ENCODE assay signal across 7 cellular contexts in the genomic region with DNA sequence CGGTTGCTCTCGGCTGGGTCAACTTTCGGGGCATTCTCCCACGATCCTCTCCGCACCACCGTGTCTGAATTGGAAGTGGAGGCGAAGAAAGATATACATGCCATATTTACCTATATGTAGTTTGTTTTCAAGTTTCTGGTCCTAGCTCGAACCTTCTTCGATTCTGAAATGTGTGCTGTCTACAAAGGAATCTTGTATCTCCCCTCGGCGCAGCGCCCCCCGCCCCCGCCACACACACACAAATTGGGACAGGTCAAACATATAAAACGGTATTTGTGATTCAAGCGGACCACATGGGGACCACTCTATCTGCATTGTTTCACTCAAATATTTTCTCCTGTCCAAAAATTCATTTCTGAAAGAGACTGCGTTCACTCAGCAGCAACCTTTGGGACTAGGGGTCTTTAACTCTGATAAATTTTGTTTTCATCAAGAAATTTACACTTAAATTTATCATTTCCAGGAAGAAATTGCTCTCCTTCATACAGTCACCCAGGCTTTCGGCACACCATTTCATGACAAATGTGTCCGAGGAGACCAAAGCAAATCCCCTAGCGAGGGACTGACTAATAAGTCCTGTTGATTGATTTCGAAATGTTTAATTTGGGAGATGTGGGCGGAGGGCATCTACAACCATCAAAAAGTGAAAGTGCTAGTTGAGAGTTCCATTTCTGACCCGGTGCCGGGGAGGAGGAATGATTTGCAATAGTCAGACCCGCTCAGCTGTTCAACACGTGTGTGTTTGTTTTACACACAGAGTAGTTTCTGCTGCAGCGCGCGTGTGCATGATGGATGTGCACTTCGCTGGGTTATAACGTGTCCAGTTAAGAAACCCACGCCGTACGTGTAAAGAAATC. TPM values are rescaled to one million over a fixed set of nuclear protein-coding genes. Genes with fewer than 3 reads are reported as not detected.
A peak's percentile ranks its signal among the peaks of the same experiment; 100 is the strongest.
DNase-seq lines count a peak whose midpoint lies in the region; ATAC-seq, FAIRE-seq and TF ChIP-seq lines count a peak whose summit lies in the region.

No MANE protein-coding gene starts in this region.

- no peak overlapping the region for H4K91ac ChIP-seq in H1 (replicated peaks; ENCODE audit: insufficient read length, low read length)

- no peak overlapping the region for H4K5ac ChIP-seq in H1 (ENCODE audit: insufficient read length, low read depth, low read length)

- peak overlapping the region; percentile 92 for H3K27ac Mint-ChIP-seq in activated CD8-positive, alpha-beta T cell treated with anti-CD3 and anti-CD28 coated beads, Interleukin-2, amount 10 ng/mL, durations not matched to agents 7 days and 5 days

- POLR2A ChIA-PET in activated CD8-positive, alpha-beta T cell treated with anti-CD3 and anti-CD28 coated beads, Interleukin-2, amount 10 ng/mL, durations not matched to agents 7 days and 5 days (lab: Charles Lee), result interaction anchor here (0.6 to 2.0 kb wide), 2 partner anchors 10 to 643 kb away, joined by 3 to 11 read pairs; no protein-coding TSS in a partner anchor
- POLR2A ChIA-PET in H1 (lab: Charles Lee; ENCODE audit: partially characterized antibody), result interaction anchor here (1.4 to 2.0 kb wide), 2 partner anchors 10 to 86 kb away, joined by 4 to 9 read pairs; partner anchors contain the start of gene STX17

- H3K27me3 ChIP-seq in H1 (replicated peaks in 1 of 4; ENCODE audit: control insufficient read depth in 3 of 4, extremely low read depth in 1 of 4, insufficient read depth in 3 of 4, low read length in 3 of 4), result peaks cover 26 to 55% (median 50%) of the 10 kb centered on the region in 4 experiments

- TF ChIP-seq EP300 in H1 (IDR thresholded peaks at IDR 0.05; ENCODE audit: borderline replicate concordance in 1 of 2, low read depth in 2 of 2, low read length in 2 of 2), result no peak

- peaks cover 56% of the 10 kb centered on the region for H3K4me1 Mint-ChIP-seq in activated CD8-positive, alpha-beta T cell treated with anti-CD3 and anti-CD28 coated beads, Interleukin-2, amount 10 ng/mL, durations not matched to agents 7 days and 5 days (ENCODE audit: low read depth)

- ATAC-seq in activated CD8-positive, alpha-beta T cell treated with anti-CD3 and anti-CD28 coated beads, Interleukin-2, amount 10 ng/mL, durations not matched to agents 7 days and 5 days, result no peak
- no peak for ATAC-seq in GM21825 (IDR thresholded peaks at IDR 0.05; ENCODE audit: unreplicated experiment)

- 3% methylated on average over 34 of the region's 34 CpGs; no CpG with 5 or more reads in 1 of the 2 experiments for WGBS in H1 (ENCODE audit: extremely low coverage in 1 of 2, insufficient coverage in 1 of 2, insufficient read length in 1 of 2, insufficient replicate concordance in 2 of 2, low coverage in 1 of 2, low lambda C conversion rate in 2 of 2, missing lambda C conversion rate in 1 of 2), 2 experiments

- peaks cover 0 to 26% (median 11%) of the 10 kb centered on the region in 4 experiments; a peak in 6 of 7 replicates for H3K4me1 ChIP-seq in H1 (replicated peaks in 1 of 4; ENCODE audit: control insufficient read depth in 3 of 4, insufficient read depth in 4 of 4, low read length in 3 of 4)

- DNase-seq in NCI-H2171 treated with DMSO at 0.1 percent for 48 hours (lab: John Stamatoyannopoulos, UW) (peak; percentile 78), H1 (ENCODE audit: low read depth in 1 of 2, low spot score in 2 of 2) (no peak), medulla oblongata (ENCODE audit: extremely low spot score) (peak; percentile 90)
- peak; percentile 69 for DNase-seq in activated CD8-positive, alpha-beta T cell treated with anti-CD3 and anti-CD28 coated beads, Interleukin-2, amount 10 ng/mL, durations not matched to agents 7 days and 5 days
- DNase-seq in stimulated activated CD8-positive, alpha-beta memory T cell treated with anti-CD3 and anti-CD28 coated beads, Interleukin-7, amount 100 ng/mL, for 1 hour (ENCODE audit: low read depth in 2 of 2), result peak; percentile 21 to 24

- TF ChIP-seq POLR2A in GM18526 (IDR thresholded peaks at IDR 0.05; ENCODE audit: extremely low read depth, insufficient read length), result peak; percentile 8
- TF ChIP-seq POLR2A in H1 (IDR thresholded peaks at IDR 0.05; ENCODE audit: control extremely low read depth in 1 of 2, low read depth in 2 of 2, low read length in 2 of 2), result 0 out of 3 replicates have a peak, but pooled peaks of 1 of the 2 experiments have one; percentile 12

- peak overlapping the region in 3 of 4 experiments; percentile 40 to 52 (median 42); a peak in 4 of 7 replicates for H3K9ac ChIP-seq in H1 (replicated peaks in 1 of 4; ENCODE audit: extremely low read depth in 1 of 4, low read depth in 3 of 4, low read length in 3 of 4)

- no peak for TF ChIP-seq CTCF in H1 (IDR thresholded peaks at IDR 0.05; ENCODE audit: control extremely low read depth in 1 of 3, insufficient read depth in 1 of 3, low read depth in 1 of 3, low read length in 3 of 3)

- H3K4me3 ChIP-seq in H1 (ENCODE audit: extremely low read depth in 1 of 4, insufficient read depth in 2 of 4, low read depth in 3 of 4, low read length in 4 of 4), result peak overlapping the region; percentile 65 to 83 (median 67)

- no peak overlapping the region for H2BK120ac ChIP-seq in H1 (replicated peaks; ENCODE audit: low read depth, low read length)

- peak overlapping the region; percentile 72; the same call in 1 of the 2 replicates for H2BK15ac ChIP-seq in H1 (ENCODE audit: low read length)

- FAIRE-seq in H1 (lab: Jason Lieb, UNC), result no peak

- no peak overlapping the region for H2BK5ac ChIP-seq in H1 (ENCODE audit: low read depth, low read length)

- no peak for TF ChIP-seq RAD21 in H1 (IDR thresholded peaks at IDR 0.05 in 1 of 2, conservative IDR thresholded peaks at IDR 0.05 in 1 of 2; ENCODE audit: low read depth in 2 of 2, low read length in 2 of 2)

- peaks cover 0 to 6% of the 10 kb centered on the region in 2 experiments; a peak in 1 of 4 replicates for H3K79me2 ChIP-seq in H1 (ENCODE audit: control insufficient read depth in 1 of 2, insufficient read depth in 2 of 2, low read length in 2 of 2)

- H4K8ac ChIP-seq in H1 (ENCODE audit: extremely low read depth, insufficient read depth, low read length), result no peak overlapping the region; the same call in 1 of the 2 replicates

- H3K14ac ChIP-seq in H1 (ENCODE audit: insufficient read length), result no peak overlapping the region

- H3K18ac ChIP-seq in H1 (ENCODE audit: extremely low read depth, low read length), result no peak overlapping the region

- H3K36me3 Mint-ChIP-seq in activated CD8-positive, alpha-beta T cell treated with anti-CD3 and anti-CD28 coated beads, Interleukin-2, amount 10 ng/mL, durations not matched to agents 7 days and 5 days (ENCODE audit: low read depth), result no peaks in the 10 kb centered on the region

- CTCF ChIA-PET in activated CD8-positive, alpha-beta T cell treated with anti-CD3 and anti-CD28 coated beads, Interleukin-2, amount 10 ng/mL, durations not matched to agents 7 days and 5 days (lab: Charles Lee), result interaction anchor here (0.6 to 3.0 kb wide), 8 partner anchors 30 to 636 kb away, joined by 3 to 19 read pairs (median 4); no protein-coding TSS in a partner anchor
- CTCF ChIA-PET in H1 (lab: Charles Lee; ENCODE audit: partially characterized antibody), result interaction anchor here (1.1 to 1.6 kb wide), 2 partner anchors 22 to 85 kb away, joined by 3 read pairs; no protein-coding TSS in a partner anchor

- peaks cover 43% of the 10 kb centered on the region for H3K23me2 ChIP-seq in H1 (ENCODE audit: low read depth, low read length)

- H2BK12ac ChIP-seq in H1 (ENCODE audit: low read depth, low read length), result 0 out of 2 replicates have a peak overlapping the region, but pooled peaks have one; percentile 1

- H3K4ac ChIP-seq in H1 (replicated peaks; ENCODE audit: insufficient read length, low read depth, low read length), result no peak overlapping the region

- no peak overlapping the region for H3K27ac ChIP-seq in H1 (ENCODE audit: low read depth, low read length)

- H3K56ac ChIP-seq in H1 (replicated peaks; ENCODE audit: insufficient read length, low read depth, low read length), result no peak overlapping the region

- peak overlapping the region; percentile 85 for H3K4me3 Mint-ChIP-seq in activated CD8-positive, alpha-beta T cell treated with anti-CD3 and anti-CD28 coated beads, Interleukin-2, amount 10 ng/mL, durations not matched to agents 7 days and 5 days

- no peaks in the 10 kb centered on the region for H3K9me3 ChIP-seq in H1 (ENCODE audit: insufficient read depth in 2 of 2, low read depth in 1 of 2, low read length in 1 of 2)

- peak overlapping the region; percentile 99 to 100 for H3K4me2 ChIP-seq in H1 (ENCODE audit: insufficient read depth in 1 of 2, low read depth in 2 of 2, low read length in 2 of 2)

- no peaks in the 10 kb centered on the region for H3K9me3 Mint-ChIP-seq in activated CD8-positive, alpha-beta T cell treated with anti-CD3 and anti-CD28 coated beads, Interleukin-2, amount 10 ng/mL, durations not matched to agents 7 days and 5 days (ENCODE audit: insufficient read depth)

- H3K27me3 Mint-ChIP-seq in activated CD8-positive, alpha-beta T cell treated with anti-CD3 and anti-CD28 coated beads, Interleukin-2, amount 10 ng/mL, durations not matched to agents 7 days and 5 days (ENCODE audit: low read depth), result peaks cover 11% of the 10 kb centered on the region

- no peak overlapping the region for H2BK20ac ChIP-seq in H1 (ENCODE audit: low read length)

- no peaks in the 10 kb centered on the region for H3K36me3 ChIP-seq in H1 (ENCODE audit: control insufficient read depth in 2 of 4, insufficient read depth in 4 of 4, low read length in 3 of 4)

- H2AK5ac ChIP-seq in H1 (ENCODE audit: low read depth, low read length), result no peak overlapping the region

- no peak overlapping the region for H3K23ac ChIP-seq in H1 (ENCODE audit: insufficient read length)

- peaks cover 4 to 10% of the 10 kb centered on the region in 2 experiments for H4K20me1 ChIP-seq in H1 (replicated peaks in 1 of 2; ENCODE audit: control insufficient read depth in 1 of 2, insufficient read depth in 2 of 2, low read length in 2 of 2)

- H2AFZ ChIP-seq in H1 (ENCODE audit: low read length), result peak overlapping the region; percentile 65; the same call in 1 of the 2 replicates

- H3K79me1 ChIP-seq in H1 (ENCODE audit: low read depth, low read length), result 0 out of 2 replicates have a peak, but pooled peaks cover 3% of the 10 kb centered on the region

TF ChIP-seq in H1, 55 proteins besides CTCF, POLR2A, EP300 and RAD21 (continues in another document):
- peak; percentile 68 for TF ChIP-seq RNF2 (IDR thresholded peaks at IDR 0.05; ENCODE audit: borderline replicate concordance, low read depth, low read length, missing control alignments, poor library complexity, severe bottlenecking)

RNA-seq across cellular contexts. Expression of gene NR4A3, which starts 1.1 kb away (rescaled TPM):
- total RNA-seq in activated CD8-positive, alpha-beta T cell treated with anti-CD3 and anti-CD28 coated beads, Interleukin-2, amount 10 ng/mL, durations not matched to agents 7 days and 5 days, result under 1 TPM; 0.26 to 0.29 TPM
- total RNA-seq in H1 (2021; fragmentation: NEBNext Ultra II Directional; extraction: Animal tissue kit (Norgen Biotek cat#: 25700)), result 0.23 and 0.30 TPM in 2 replicates
- 0.05 and 0.06 TPM in 2 replicates for polyA plus RNA-seq in H1 (2011; rRNA removed)
- 0.05 TPM for polyA plus RNA-seq in H1 (2011; cell fraction: cytosol; rRNA removed)
- 0.23 TPM for polyA plus RNA-seq in H1 (2011; cell fraction: nucleus; rRNA removed)
- polyA plus RNA-seq in H1 (2012, experiment 1 of 2), result 0.04 to 0.11 TPM (median 0.07 TPM) in 4 replicates
- polyA plus RNA-seq in H1 (2012, experiment 2 of 2), result 0.04 TPM
- polyA plus RNA-seq in H1 (2013, experiment 1 of 2), result 0.14 TPM
- polyA plus RNA-seq in H1 (2013, experiment 2 of 2), result 0.13 TPM
- polyA minus RNA-seq in H1 (2011; rRNA and poly(A)+ RNA removed), result 0.16 TPM in 1 of 2 replicates, not detected in the other
- 0.29 TPM for polyA minus RNA-seq in H1 (2011; cell fraction: cytosol; rRNA and poly(A)+ RNA removed)
- polyA minus RNA-seq in H1 (2011; cell fraction: nucleus; rRNA and poly(A)+ RNA removed), result 0.30 TPM

Comparison
In these comparisons a context has a peak if more than half of its experiments do, and no peak if none do; other contexts are left out.
1. DNase-seq: peak in NCI-H2171 treated with DMSO at 0.1 percent for 48 hours (single experiment), activated CD8-positive, alpha-beta T cell treated with anti-CD3 and anti-CD28 coated beads, Interleukin-2, amount 10 ng/mL, durations not matched to agents 7 days and 5 days (single experiment), medulla oblongata (single experiment) and stimulated activated CD8-positive, alpha-beta memory T cell treated with anti-CD3 and anti-CD28 coated beads, Interleukin-7, amount 100 ng/mL, for 1 hour (2 of 2); none in H1 (0 of 2).